In the genomic region with DNA sequence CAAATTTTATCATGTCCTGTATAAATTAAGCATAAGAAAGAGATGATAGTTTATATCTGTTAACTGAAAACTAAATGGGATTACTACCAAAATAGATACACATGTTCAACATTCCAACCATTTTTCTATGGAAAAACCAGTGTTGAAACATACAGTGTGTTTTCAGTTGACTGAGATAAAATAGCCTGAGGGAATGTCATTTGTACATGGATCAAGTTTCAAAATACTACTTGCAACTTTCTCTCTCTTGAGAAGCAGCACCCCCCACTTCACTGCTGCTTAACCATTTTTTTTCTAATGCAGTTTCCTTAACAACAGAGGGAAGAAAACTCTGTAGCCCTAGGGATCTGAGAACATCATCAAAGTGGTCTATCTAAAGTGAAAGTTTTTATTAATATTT, we compare ENCODE assay signal across 15 cellular contexts.
DNase-seq lines count a peak whose midpoint lies in the region; ATAC-seq and TF ChIP-seq lines count a peak whose summit lies in the region.
"Had no signal": no experiment of that assay in that cellular context is flagged by ENCODE, and none has a peak within 500 bp of the region (broad histone marks: within the 10 kb centered on the region; RNA-seq: fewer than 3 reads in every experiment).

No MANE protein-coding gene starts in this region.

- H3K4me1 Mint-ChIP-seq in activated CD4-positive, alpha-beta memory T cell treated with anti-CD3 and anti-CD28 coated beads, Interleukin-2, amount 10 ng/mL, durations not matched to agents 7 days and 5 days: no peaks in the 10 kb centered on the region
- H3K4me1 Mint-ChIP-seq in stimulated activated naive B cell treated with anti-CD40 and anti-IgM and Interleukin-4, amounts not matched to agents 10 μg/mL and 1 μg/mL and 100 μg/mL, for 72 hours: no peaks in the 10 kb centered on the region
- H3K4me1 Mint-ChIP-seq: CD4-positive, CD25-positive, alpha-beta regulatory T cell had no signal

- POLR2A ChIA-PET in activated CD4-positive, alpha-beta memory T cell treated with anti-CD3 and anti-CD28 coated beads, Interleukin-2, amount 10 ng/mL, durations not matched to agents 7 days and 5 days (lab: Charles Lee): no interaction called here

- in situ Hi-C loops in astrocyte of the spinal cord (cut with HindIII; ENCODE audit: low sequenced_read_pairs): no loop called here

- CTCF ChIA-PET in activated CD4-positive, alpha-beta memory T cell treated with anti-CD3 and anti-CD28 coated beads, Interleukin-2, amount 10 ng/mL, durations not matched to agents 7 days and 5 days (lab: Charles Lee): no interaction called here

- no peaks in the 10 kb centered on the region for H3K36me3 Mint-ChIP-seq in activated CD4-positive, alpha-beta memory T cell treated with anti-CD3 and anti-CD28 coated beads, Interleukin-2, amount 10 ng/mL, durations not matched to agents 7 days and 5 days (ENCODE audit: low read depth)
- no peaks in the 10 kb centered on the region for H3K36me3 Mint-ChIP-seq in stimulated activated naive B cell treated with anti-CD40 and anti-IgM and Interleukin-4, amounts not matched to agents 10 μg/mL and 1 μg/mL and 100 μg/mL, for 72 hours
- H3K36me3 Mint-ChIP-seq: CD4-positive, CD25-positive, alpha-beta regulatory T cell; natural killer cell treated with Interleukin-12 subunit alpha and Interleukin-12 subunit beta and Interleukin-15 and Interleukin-18, amount 100 ng/mL, for 72 hours; type B pancreatic cell had no signal

- no peak overlapping the region for H3K4me3 ChIP-seq in astrocyte of the spinal cord (ENCODE audit: low read depth, low read length)

- no peak overlapping the region for H3K27ac Mint-ChIP-seq in activated CD4-positive, alpha-beta memory T cell treated with anti-CD3 and anti-CD28 coated beads, Interleukin-2, amount 10 ng/mL, durations not matched to agents 7 days and 5 days
- H3K27ac Mint-ChIP-seq in stimulated activated naive B cell treated with anti-CD40 and anti-IgM and Interleukin-4, amounts not matched to agents 10 μg/mL and 1 μg/mL and 100 μg/mL, for 72 hours: no peak overlapping the region
- H3K27ac Mint-ChIP-seq: CD4-positive, CD25-positive, alpha-beta regulatory T cell; natural killer cell treated with Interleukin-12 subunit alpha and Interleukin-12 subunit beta and Interleukin-15 and Interleukin-18, amount 100 ng/mL, for 72 hours; type B pancreatic cell had no signal

- no peak for ATAC-seq in stimulated activated naive B cell treated with anti-CD40 and anti-IgM and Interleukin-4, amounts not matched to agents 10 μg/mL and 1 μg/mL and 100 μg/mL, for 72 hours (replicated peaks)
- ATAC-seq in HG02623 (IDR thresholded peaks at IDR 0.05; ENCODE audit: unreplicated experiment): no peak
- ATAC-seq: natural killer cell treated with Interleukin-12 subunit alpha and Interleukin-12 subunit beta and Interleukin-15 and Interleukin-18, amount 100 ng/mL, for 72 hours had no signal

- no peaks in the 10 kb centered on the region for H3K27me3 Mint-ChIP-seq in activated CD4-positive, alpha-beta memory T cell treated with anti-CD3 and anti-CD28 coated beads, Interleukin-2, amount 10 ng/mL, durations not matched to agents 7 days and 5 days
- H3K27me3 Mint-ChIP-seq in stimulated activated naive B cell treated with anti-CD40 and anti-IgM and Interleukin-4, amounts not matched to agents 10 μg/mL and 1 μg/mL and 100 μg/mL, for 72 hours: no peaks in the 10 kb centered on the region
- H3K27me3 Mint-ChIP-seq: CD4-positive, CD25-positive, alpha-beta regulatory T cell; type B pancreatic cell had no signal

- DNase-seq in AG09319 (ENCODE audit: extremely low read depth, low read depth) (peak; percentile 75), HS-5 (ENCODE audit: low read depth) (peak; percentile 29), astrocyte of the spinal cord (ENCODE audit: low read depth, low spot score) (peak; percentile 51), hepatic stellate cell (ENCODE audit: low spot score) (peak; percentile 32), CD1c-positive myeloid dendritic cell (ENCODE audit: extremely low spot score) (no peak)
- no peak for DNase-seq in activated CD4-positive, alpha-beta memory T cell treated with anti-CD3 and anti-CD28 coated beads, Interleukin-2, amount 10 ng/mL, durations not matched to agents 7 days and 5 days
- no peak for DNase-seq in stimulated activated naive B cell treated with anti-CD40 and anti-IgM and Interleukin-4, amounts not matched to agents 10 μg/mL and 1 μg/mL and 100 μg/mL, for 72 hours
- DNase-seq: activated CD8-positive, alpha-beta memory T cell treated with anti-CD3 and anti-CD28 coated beads, Interleukin-2, amount 50 U/mL, for 48 hours; CD4-positive, CD25-positive, alpha-beta regulatory T cell; KBM-7; NCI-H2081 treated with DMSO at 0.1 percent for 48 hours; small intestine had no signal

- no peak overlapping the region for H3K4me3 Mint-ChIP-seq in activated CD4-positive, alpha-beta memory T cell treated with anti-CD3 and anti-CD28 coated beads, Interleukin-2, amount 10 ng/mL, durations not matched to agents 7 days and 5 days
- H3K4me3 Mint-ChIP-seq in stimulated activated naive B cell treated with anti-CD40 and anti-IgM and Interleukin-4, amounts not matched to agents 10 μg/mL and 1 μg/mL and 100 μg/mL, for 72 hours: no peak overlapping the region
- H3K4me3 Mint-ChIP-seq: CD4-positive, CD25-positive, alpha-beta regulatory T cell; natural killer cell treated with Interleukin-12 subunit alpha and Interleukin-12 subunit beta and Interleukin-15 and Interleukin-18, amount 100 ng/mL, for 72 hours; type B pancreatic cell had no signal

- H3K9me3 Mint-ChIP-seq in activated CD4-positive, alpha-beta memory T cell treated with anti-CD3 and anti-CD28 coated beads, Interleukin-2, amount 10 ng/mL, durations not matched to agents 7 days and 5 days: no peaks in the 10 kb centered on the region
- no peaks in the 10 kb centered on the region for H3K9me3 Mint-ChIP-seq in stimulated activated naive B cell treated with anti-CD40 and anti-IgM and Interleukin-4, amounts not matched to agents 10 μg/mL and 1 μg/mL and 100 μg/mL, for 72 hours
- H3K9me3 Mint-ChIP-seq: type B pancreatic cell had no signal

- TF ChIP-seq CTCF in AG09319 (IDR thresholded peaks at IDR 0.05; ENCODE audit: low read depth, low read length) (no peak), astrocyte of the spinal cord (IDR thresholded peaks at IDR 0.05; ENCODE audit: low read depth, low read length) (no peak)

Comparison
In these comparisons a context has a peak if more than half of its experiments do, and no peak if none do; other contexts are left out.
1. DNase-seq: peak in AG09319 (single experiment), HS-5 (single experiment), astrocyte of the spinal cord (single experiment) and hepatic stellate cell (single experiment); none in CD1c-positive myeloid dendritic cell (single experiment), activated CD4-positive, alpha-beta memory T cell treated with anti-CD3 and anti-CD28 coated beads, Interleukin-2, amount 10 ng/mL, durations not matched to agents 7 days and 5 days (single experiment) and stimulated activated naive B cell treated with anti-CD40 and anti-IgM and Interleukin-4, amounts not matched to agents 10 μg/mL and 1 μg/mL and 100 μg/mL, for 72 hours (single experiment).